21 cellular contexts compared by ENCODE assay signal in genomic region chr11:58004664-58005063, GRCh38. TPM values are rescaled to one million over a fixed set of nuclear protein-coding genes. Genes with fewer than 3 reads are reported as not detected.
A peak's percentile ranks its signal among the peaks of the same experiment; 100 is the strongest.
DNase-seq lines count a peak whose midpoint lies in the region; ATAC-seq and TF ChIP-seq lines count a peak whose summit lies in the region.
"Had no signal": no experiment of that assay in that cellular context is flagged by ENCODE, and none has a peak within 500 bp of the region (broad histone marks: within the 10 kb centered on the region; RNA-seq: fewer than 3 reads in every experiment).

No MANE protein-coding gene starts in this region.

- peak; percentile 35 for ATAC-seq in left lung
- ATAC-seq in aorta (ENCODE audit: low FRiP score) = no peak
- ATAC-seq: HCT116, T-cell had no signal

- no peaks in the 10 kb centered on the region for H3K27me3 ChIP-seq in left lung
- no peaks in the 10 kb centered on the region for H3K27me3 ChIP-seq in subcutaneous abdominal adipose tissue (ENCODE audit: control insufficient read depth in 5 of 5, insufficient read depth in 4 of 5, low read length in 5 of 5)
- no peaks in the 10 kb centered on the region for H3K27me3 ChIP-seq in aorta (ENCODE audit: control insufficient read depth in 1 of 2, insufficient read depth in 2 of 2, low read length in 1 of 2)
- H3K27me3 ChIP-seq in smooth muscle cell (ENCODE audit: low read depth) = no peaks in the 10 kb centered on the region
- H3K27me3 ChIP-seq: testis had no signal

- DNase-seq in NB4 (ENCODE audit: low read depth) = peak; percentile 9
- DNase-seq in dermis blood vessel endothelial cell = peak; percentile 98
- no peak for DNase-seq in left lung
- DNase-seq in HUDEP-2 (lab: John Stamatoyannopoulos, UW; ENCODE audit: unreplicated experiment in 76 of 76) = no peak
- no peak for DNase-seq in aorta
- no peak for DNase-seq in smooth muscle cell (lab: John Stamatoyannopoulos, UW; ENCODE audit: unreplicated experiment)
- DNase-seq: activated CD4-positive, alpha-beta memory T cell treated with anti-CD3 and anti-CD28 coated beads for 36 hours; activated naive CD4-positive, alpha-beta T cell treated with Interleukin-2 at 50 U/mL for 16 hours; effector memory CD4-positive, alpha-beta T cell; islet precursor cell; midbrain; NCI-H1417; NCI-H526; nephron progenitor cell; SIG-M5; T-cell; testis had no signal

- H2AFZ ChIP-seq in smooth muscle cell (ENCODE audit: low read depth) = no peak overlapping the region

- H3F3A ChIP-seq in smooth muscle cell (ENCODE audit: low read depth) = no peaks in the 10 kb centered on the region

- H3K4me1 ChIP-seq in left lung (peaks cover 0 to 7% of the 10 kb centered on the region in 2 donors), subcutaneous abdominal adipose tissue (ENCODE audit: control insufficient read depth in 5 of 5, insufficient read depth in 5 of 5, low read length in 5 of 5) (peaks cover 0 to 37% (median 3%) of the 10 kb centered on the region in 5 donors), aorta (ENCODE audit: control insufficient read depth in 1 of 2, insufficient read depth in 2 of 2, low read length in 2 of 2) (no peaks in the 10 kb centered on the region), smooth muscle cell (ENCODE audit: low read depth) (no peaks in the 10 kb centered on the region)
- H3K4me1 ChIP-seq: testis had no signal

- no peak overlapping the region for H3K9ac ChIP-seq in subcutaneous abdominal adipose tissue (ENCODE audit: low read length in 5 of 5)
- H3K9ac ChIP-seq in smooth muscle cell (ENCODE audit: low read depth) = no peak overlapping the region
- H3K9ac ChIP-seq: KMS-11 had no signal

- no peak overlapping the region for H3K4me2 ChIP-seq in smooth muscle cell
- H3K4me2 ChIP-seq: KMS-11 had no signal

- no peak for TF ChIP-seq POLR2A in NB4 (IDR thresholded peaks at IDR 0.05; ENCODE audit: extremely low read depth, insufficient read length)

- 73% methylated on average over 6 of the region's 6 CpGs for WGBS in aorta, 2 donors
- 65% methylated on average over 6 of the region's 6 CpGs for WGBS in smooth muscle cell (ENCODE audit: low lambda C conversion rate)

- intact Hi-C loops in left lung (cut with DNase I) (no loop called here), aorta (cut with DNase I) (no loop called here)

- H3K27ac ChIP-seq in left lung = peak overlapping the region in 1 of 2 donors; percentile 69
- peak overlapping the region; percentile 81 for H3K27ac ChIP-seq in subcutaneous abdominal adipose tissue (ENCODE audit: low read depth, low read length)
- H3K27ac ChIP-seq in aorta (ENCODE audit: low read depth in 1 of 2, low read length in 2 of 2) = no peak overlapping the region
- H3K27ac ChIP-seq in smooth muscle cell (ENCODE audit: low read depth) = no peak overlapping the region
- H3K27ac ChIP-seq: KMS-11, testis had no signal

- H4K20me1 ChIP-seq in smooth muscle cell (ENCODE audit: low read depth) = no peaks in the 10 kb centered on the region

- H3K9me3 ChIP-seq in left lung (peaks cover 0 to 16% of the 10 kb centered on the region in 2 donors), subcutaneous abdominal adipose tissue (ENCODE audit: control insufficient read depth in 5 of 5, low read length in 5 of 5) (peaks cover 0 to 6% (median 0%) of the 10 kb centered on the region in 5 donors), aorta (ENCODE audit: control insufficient read depth, low read length) (no peaks in the 10 kb centered on the region), smooth muscle cell (replicated peaks; ENCODE audit: low read depth) (no peaks in the 10 kb centered on the region)
- H3K9me3 ChIP-seq: testis had no signal

- H3K79me2 ChIP-seq in smooth muscle cell (ENCODE audit: low read depth) = no peaks in the 10 kb centered on the region

- H3K36me3 ChIP-seq in left lung = no peaks in the 10 kb centered on the region
- H3K36me3 ChIP-seq in subcutaneous abdominal adipose tissue (ENCODE audit: control insufficient read depth in 5 of 5, insufficient read depth in 5 of 5, low read length in 5 of 5) = no peaks in the 10 kb centered on the region
- H3K36me3 ChIP-seq in aorta (ENCODE audit: control insufficient read depth in 1 of 2, insufficient read depth in 2 of 2, low read length in 1 of 2) = no peaks in the 10 kb centered on the region
- no peaks in the 10 kb centered on the region for H3K36me3 ChIP-seq in smooth muscle cell (ENCODE audit: low read depth)

- H3K4me3 ChIP-seq in NB4 (ENCODE audit: low read depth, low read length) (no peak overlapping the region), left lung (no peak overlapping the region), subcutaneous abdominal adipose tissue (ENCODE audit: low read depth in 1 of 5, low read length in 5 of 5) (no peak overlapping the region), aorta (ENCODE audit: low read length in 2 of 2) (no peak overlapping the region), smooth muscle cell (no peak overlapping the region)
- H3K4me3 ChIP-seq: testis had no signal

- no peak for TF ChIP-seq CTCF in NB4 (IDR thresholded peaks at IDR 0.05; ENCODE audit: low read depth, low read length)
- no peak for TF ChIP-seq CTCF in left lung (IDR thresholded peaks at IDR 0.05)
- TF ChIP-seq CTCF in smooth muscle cell (IDR thresholded peaks at IDR 0.05; ENCODE audit: borderline replicate concordance, insufficient read depth, poor library complexity, severe bottlenecking) = no peak

RNA-seq across cellular contexts. Expression of gene OR9Q1, which starts 19.0 kb away (rescaled TPM):
- total RNA-seq in dermis blood vessel endothelial cell (not detected in 2 replicates), left lung (not detected), aorta (not detected), smooth muscle cell (not detected in 2 replicates)
- polyA plus RNA-seq in aorta (not detected), smooth muscle cell (not detected in 2 replicates)
- total RNA-seq: activated CD4-positive, alpha-beta memory T cell treated with anti-CD3 and anti-CD28 coated beads for 36 hours; fibroblast of lung; T-cell had no signal
- polyA plus RNA-seq: fibroblast of lung had no signal

RNA-seq across cellular contexts. Expression of gene OR6Q1, which starts 26.1 kb away (rescaled TPM):
- not detected in 2 replicates for total RNA-seq in dermis blood vessel endothelial cell
- not detected for total RNA-seq in left lung
- not detected for total RNA-seq in aorta
- not detected for polyA plus RNA-seq in aorta
- total RNA-seq in smooth muscle cell = not detected in 2 replicates
- polyA plus RNA-seq in smooth muscle cell = not detected in 2 replicates
- total RNA-seq: activated CD4-positive, alpha-beta memory T cell treated with anti-CD3 and anti-CD28 coated beads for 36 hours; fibroblast of lung; T-cell had no signal
- polyA plus RNA-seq: fibroblast of lung had no signal

Comparison
In these comparisons a context has a peak if more than half of its experiments do, and no peak if none do; other contexts are left out.
1. DNase-seq: peak in NB4 (single experiment) and dermis blood vessel endothelial cell (single experiment); none in left lung (0 of 2), HUDEP-2 (0 of 76), aorta (0 of 2) and smooth muscle cell (single experiment).